ENCODE assay signal across 18 cellular contexts in genomic region chr4:166903408-166903807, GRCh38.
"Had no signal": no experiment of that assay in that cellular context is flagged by ENCODE, and none has a peak within 500 bp of the region (broad histone marks: within the 10 kb centered on the region; RNA-seq: fewer than 3 reads in every experiment).

No MANE protein-coding gene starts in this region.

- H3K4me1 ChIP-seq: gastroesophageal sphincter, right atrium auricular region, vagina had no signal

- H3K27ac ChIP-seq: epithelial cell of prostate, gastroesophageal sphincter, right atrium auricular region, thoracic aorta, vagina, VCaP had no signal

- DNase-seq: activated CD4-positive, alpha-beta memory T cell treated with anti-CD3 and anti-CD28 coated beads, Interleukin-2, amount 10 ng/mL, durations not matched to agents 7 days and 5 days; activated CD4-positive, alpha-beta T cell treated with anti-CD3 and anti-CD28 coated beads, Interleukin-2, amount 10 ng/mL, durations not matched to agents 24 days and 14 days; activated effector memory CD4-positive, alpha-beta T cell treated with anti-CD3 and anti-CD28 coated beads, Interleukin-2, amount 50 U/mL, for 16 hours; activated naive CD4-positive, alpha-beta T cell treated with anti-CD3 and anti-CD28 coated beads, Interleukin-2, amount 50 U/mL, for 16 hours; activated naive CD8-positive, alpha-beta T cell treated with anti-CD3 and anti-CD28 coated beads, Interleukin-2, amount 50 U/mL, for 24 hours; activated T-cell treated with anti-CD3 and anti-CD28 coated beads for 4 hours; cortex of kidney; head of caudate nucleus; stimulated activated CD4-positive, alpha-beta T cell treated with anti-CD3 and anti-CD28 coated beads, Interleukin-4, amount 100 ng/mL, for 24 hours; stimulated activated naive CD4-positive, alpha-beta T cell treated with Interleukin-2 at 50 U/mL for 16 hours had no signal

- H3K9me3 ChIP-seq: gastroesophageal sphincter, right atrium auricular region, thoracic aorta, vagina had no signal

- H3K27me3 ChIP-seq: gastroesophageal sphincter, right atrium auricular region, vagina had no signal

- ATAC-seq: activated CD4-positive, CD25-positive, alpha-beta regulatory T cell treated with anti-CD3 and anti-CD28 coated beads, Interleukin-2, amount 50 U/mL, for 24 hours; activated naive CD8-positive, alpha-beta T cell treated with anti-CD3 and anti-CD28 coated beads, Interleukin-2, amount 50 U/mL, for 24 hours; gastroesophageal sphincter; natural killer cell treated with Interleukin-12 subunit alpha and Interleukin-12 subunit beta and Interleukin-15 and Interleukin-18, amount 100 ng/mL, for 72 hours had no signal

- H3K4me3 ChIP-seq: gastroesophageal sphincter, right atrium auricular region, thoracic aorta, vagina had no signal

- H3K36me3 ChIP-seq: gastroesophageal sphincter, right atrium auricular region, thoracic aorta, vagina had no signal
